Comparison of ENCODE assay signal across 1 cellular context in genomic region chr11:57667065-57667714, GRCh38.
A peak's percentile ranks its signal among the peaks of the same experiment; 100 is the strongest.
TF ChIP-seq lines count a peak whose summit lies in the region.

No MANE protein-coding gene starts in this region.

TF ChIP-seq in K562, 482 proteins besides CTCF, POLR2A, EP300 and RAD21 (continues in another document):
- TF ChIP-seq RUNX1 (IDR thresholded peaks at IDR 0.05; ENCODE audit: low read depth) (no peak), ZBTB2 (IDR thresholded peaks at IDR 0.05) (no peak), ZNF592 (IDR thresholded peaks at IDR 0.05) (no peak), NKRF (IDR thresholded peaks at IDR 0.05; ENCODE audit: borderline replicate concordance) (0 out of 2 replicates have a peak, but pooled peaks have one; percentile 8), CEBPB (tag; IDR thresholded peaks at IDR 0.05) (peak; percentile 50; the same call in 1 of the 2 replicates), GTF3C2 (IDR thresholded peaks at IDR 0.05; ENCODE audit: borderline replicate concordance, extremely low read depth, insufficient read length) (no peak), DMBX1 (CRISPR knock-in tag; IDR thresholded peaks at IDR 0.05; ENCODE audit: borderline replicate concordance) (0 out of 2 replicates have a peak, but pooled peaks have one; percentile 14), DPF2 (IDR thresholded peaks at IDR 0.05) (peak; percentile 35; the same call in 1 of the 2 replicates), CEBPG (CRISPR knock-in tag; IDR thresholded peaks at IDR 0.05) (no peak), CEBPG (tag; conservative IDR thresholded peaks at IDR 0.05 in 1 of 2, IDR thresholded peaks at IDR 0.05 in 1 of 2) (peak in 1 of 2 experiments; percentile 51; a peak in 2 of 4 replicates), MLLT1 (IDR thresholded peaks at IDR 0.05) (peak in 1 of 2 experiments; percentile 84; a peak in 2 of 4 replicates), TEAD1 (CRISPR knock-in tag; IDR thresholded peaks at IDR 0.05) (peak in 1 of 2 experiments; percentile 74; a peak in 1 of 4 replicates), E2F6 (IDR thresholded peaks at IDR 0.05; ENCODE audit: borderline replicate concordance in 1 of 2, extremely low read depth in 1 of 2, insufficient read depth in 1 of 2, insufficient read length in 1 of 2, low read depth in 1 of 2, low read length in 1 of 2, poor library complexity in 1 of 2, severe bottlenecking in 1 of 2) (peak; percentile 54 to 55), NR1H2 (CRISPR knock-in tag; IDR thresholded peaks at IDR 0.05) (peak; percentile 79; the same call in 1 of the 2 replicates), TOE1 (IDR thresholded peaks at IDR 0.05; ENCODE audit: borderline replicate concordance) (peak; percentile 62; the same call in 1 of the 2 replicates), TOE1 (CRISPR knock-in tag; IDR thresholded peaks at IDR 0.05; ENCODE audit: borderline replicate concordance, low read depth) (no peak), MLX (CRISPR knock-in tag; conservative IDR thresholded peaks at IDR 0.05) (no peak), NEUROD1 (IDR thresholded peaks at IDR 0.05; ENCODE audit: borderline replicate concordance, low read depth, low read length, partially characterized antibody) (peak; percentile 83), SMAD2 (IDR thresholded peaks at IDR 0.05; ENCODE audit: low read depth, low read length) (no peak), TCF7L2 (IDR thresholded peaks at IDR 0.05; ENCODE audit: low read depth, low read length) (peak; percentile 94), TAF1 (IDR thresholded peaks at IDR 0.05; ENCODE audit: control insufficient read depth, extremely low read depth, insufficient read depth, low read length, severe bottlenecking) (peak; percentile 79), ARNT (IDR thresholded peaks at IDR 0.05) (peak; percentile 83 to 84), NFYB (IDR thresholded peaks at IDR 0.05; ENCODE audit: extremely low read depth, insufficient read length) (peak; percentile 78), FOSL1 (tag; conservative IDR thresholded peaks at IDR 0.05) (peak; percentile 36), SMARCA4 (IDR thresholded peaks at IDR 0.05) (0 out of 2 replicates have a peak, but pooled peaks have one; percentile 47), PATZ1 (CRISPR knock-in tag; IDR thresholded peaks at IDR 0.05; ENCODE audit: borderline replicate concordance) (no peak), ZNF695 (CRISPR knock-in tag; IDR thresholded peaks at IDR 0.05) (no peak), MBD2 (IDR thresholded peaks at IDR 0.05; ENCODE audit: borderline replicate concordance, low read depth) (peak; percentile 95), POLR2AphosphoS5 (IDR thresholded peaks at IDR 0.05; ENCODE audit: control insufficient read depth, insufficient read depth, low read depth, low read length) (peak; percentile 54), ZBTB7A (IDR thresholded peaks at IDR 0.05; ENCODE audit: borderline replicate concordance, control insufficient read depth, low read depth, low read length) (0 out of 2 replicates have a peak, but pooled peaks have one; percentile 18), RFX5 (IDR thresholded peaks at IDR 0.05; ENCODE audit: low read depth, low read length) (0 out of 2 replicates have a peak, but pooled peaks have one; percentile 8), NFRKB (IDR thresholded peaks at IDR 0.05; ENCODE audit: low read depth) (peak; percentile 76; the same call in 1 of the 2 replicates), HOXB6 (CRISPR knock-in tag; IDR thresholded peaks at IDR 0.05; ENCODE audit: borderline replicate concordance) (no peak), OTX1 (CRISPR knock-in tag; IDR thresholded peaks at IDR 0.05) (0 out of 2 replicates have a peak, but pooled peaks have one; percentile 85), ZNF384 (IDR thresholded peaks at IDR 0.05; ENCODE audit: low read depth, low read length) (peak; percentile 100), ZNF584 (CRISPR knock-in tag; IDR thresholded peaks at IDR 0.05; ENCODE audit: low read depth) (0 out of 2 replicates have a peak, but pooled peaks have one; percentile 12), CTBP1 (IDR thresholded peaks at IDR 0.05; ENCODE audit: borderline replicate concordance) (0 out of 2 replicates have a peak, but pooled peaks have one; percentile 17), NR4A1 (CRISPR knock-in tag; IDR thresholded peaks at IDR 0.05) (peak; percentile 27; the same call in 1 of the 2 replicates), NR4A1 (tag; IDR thresholded peaks at IDR 0.05) (no peak), NR2C1 (IDR thresholded peaks at IDR 0.05) (peak; percentile 55; the same call in 1 of the 2 replicates), NR2C1 (tag; IDR thresholded peaks at IDR 0.05) (peak; percentile 37; the same call in 1 of the 2 replicates), MTA2 (IDR thresholded peaks at IDR 0.05; ENCODE audit: low read depth) (no peak)
